ENCODE assay signal across 14 cellular contexts in the genomic region with DNA sequence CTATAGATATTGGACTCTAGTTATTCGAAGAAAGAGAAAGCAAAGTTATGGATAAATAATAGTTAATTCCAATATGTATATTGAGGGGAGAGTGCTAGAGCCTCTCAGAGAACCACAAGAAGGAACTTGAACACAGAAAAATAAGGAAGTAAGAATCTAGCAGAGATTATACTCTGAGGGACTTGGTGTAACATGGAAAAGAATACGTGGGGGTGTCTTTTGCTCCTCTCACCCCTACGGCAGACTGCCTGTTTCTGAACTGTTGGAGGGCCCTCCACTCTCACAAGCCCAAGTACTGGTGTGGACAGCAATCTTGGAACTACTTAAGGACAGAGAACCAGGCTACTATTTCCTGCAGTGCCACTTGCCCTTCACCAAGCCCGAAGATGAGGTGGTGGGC.
A peak's percentile ranks its signal among the peaks of the same experiment; 100 is the strongest.
DNase-seq lines count a peak whose midpoint lies in the region; ATAC-seq and TF ChIP-seq lines count a peak whose summit lies in the region.
"Had no signal": no experiment of that assay in that cellular context is flagged by ENCODE, and none has a peak within 500 bp of the region (broad histone marks: within the 10 kb centered on the region; RNA-seq: fewer than 3 reads in every experiment).

No MANE protein-coding gene starts in this region.

- H3K4me2 ChIP-seq in OCI-LY7 (ENCODE audit: low read length): no peak overlapping the region

- no peaks in the 10 kb centered on the region for H3K27me3 Mint-ChIP-seq in activated naive CD8-positive, alpha-beta T cell

- peak; percentile 4 for DNase-seq in CD1c-positive myeloid dendritic cell (ENCODE audit: extremely low spot score)
- DNase-seq in kidney epithelial cell (ENCODE audit: low read depth): no peak
- DNase-seq in amygdala (lab: John Stamatoyannopoulos, UW): no peak
- DNase-seq in OCI-LY7 (ENCODE audit: low spot score): no peak
- DNase-seq in stimulated activated CD8-positive, alpha-beta memory T cell treated with anti-CD3 and anti-CD28 coated beads, Interleukin-4, amount 100 ng/mL, for 48 hours: no peak
- DNase-seq: activated naive CD4-positive, alpha-beta T cell treated with anti-CD3 and anti-CD28 coated beads, Interleukin-2, amount 50 U/mL, for 16 hours; dorsolateral prefrontal cortex; hypothalamus; midbrain; NCI-H345; right cardiac atrium had no signal

- H3K9me3 ChIP-seq in OCI-LY7 (ENCODE audit: low read length): peaks cover 12% of the 10 kb centered on the region; the same call in 1 of the 2 replicates

- no peak overlapping the region for H3K27ac Mint-ChIP-seq in activated naive CD8-positive, alpha-beta T cell

- ATAC-seq in HG03432 (IDR thresholded peaks at IDR 0.05; ENCODE audit: unreplicated experiment) (peak; percentile 78), HG03097 (IDR thresholded peaks at IDR 0.05; ENCODE audit: low FRiP score, unreplicated experiment) (no peak)
- ATAC-seq: right cardiac atrium had no signal

- no peaks in the 10 kb centered on the region for H3K79me2 ChIP-seq in OCI-LY7 (ENCODE audit: insufficient read depth, low read depth, low read length)

- H3K4me1 ChIP-seq in OCI-LY7 (ENCODE audit: insufficient read depth, low read length, poor library complexity, severe bottlenecking): no peaks in the 10 kb centered on the region

- BruUV-seq in OCI-LY7 (replicated peaks; lab: Mats Ljungman, UMichigan): no TSS peak

- no peaks in the 10 kb centered on the region for H3K36me3 Mint-ChIP-seq in activated naive CD8-positive, alpha-beta T cell

- H2AFZ ChIP-seq in OCI-LY7 (ENCODE audit: low read length): no peak overlapping the region

- H3K27me3 ChIP-seq in kidney epithelial cell (ENCODE audit: control insufficient read depth, insufficient read depth, low read length): no peaks in the 10 kb centered on the region
- H3K27me3 ChIP-seq: dorsolateral prefrontal cortex had no signal

- H3K36me3 ChIP-seq in kidney epithelial cell (ENCODE audit: control insufficient read depth, insufficient read depth, low read length) (no peaks in the 10 kb centered on the region), OCI-LY7 (ENCODE audit: insufficient read depth, low read length) (no peaks in the 10 kb centered on the region)

- H3K27ac ChIP-seq in OCI-LY7 (ENCODE audit: low read depth, low read length, poor library complexity, severe bottlenecking): no peak overlapping the region
- H3K27ac ChIP-seq: dorsolateral prefrontal cortex had no signal

- peak overlapping the region; percentile 57 for H3K4me3 Mint-ChIP-seq in activated naive CD8-positive, alpha-beta T cell

- no peaks in the 10 kb centered on the region for H4K20me1 ChIP-seq in OCI-LY7 (ENCODE audit: insufficient read depth, low read length)

- no peaks in the 10 kb centered on the region for H3K4me1 Mint-ChIP-seq in activated naive CD8-positive, alpha-beta T cell (ENCODE audit: low read depth)

- CTCF ChIA-PET in OCI-LY7 (lab: Charles Lee; ENCODE audit: unreplicated experiment): no interaction called here

- POLR2A ChIA-PET in OCI-LY7 (lab: Charles Lee): no interaction called here

- TF ChIP-seq CTCF in kidney epithelial cell (IDR thresholded peaks at IDR 0.05; ENCODE audit: insufficient read depth, low read length, poor library complexity, severe bottlenecking) (no peak), OCI-LY7 (conservative IDR thresholded peaks at IDR 0.05; ENCODE audit: low read length) (no peak)

- H3K4me3 ChIP-seq in kidney epithelial cell (ENCODE audit: low read depth, low read length): peak overlapping the region; percentile 47
- H3K4me3 ChIP-seq in OCI-LY7 (ENCODE audit: low read depth, low read length, poor library complexity, severe bottlenecking): no peak overlapping the region

- no peaks in the 10 kb centered on the region for H3K9me2 ChIP-seq in OCI-LY7 (ENCODE audit: insufficient read depth, low read length)

- peaks cover 6% of the 10 kb centered on the region for H3K9me3 Mint-ChIP-seq in activated naive CD8-positive, alpha-beta T cell (ENCODE audit: low read depth)

- intact Hi-C loops in OCI-LY7 (cut with micrococcal nuclease; ENCODE audit: unreplicated experiment): no loop called here
